8 cellular contexts compared by ENCODE assay signal in the genomic region with DNA sequence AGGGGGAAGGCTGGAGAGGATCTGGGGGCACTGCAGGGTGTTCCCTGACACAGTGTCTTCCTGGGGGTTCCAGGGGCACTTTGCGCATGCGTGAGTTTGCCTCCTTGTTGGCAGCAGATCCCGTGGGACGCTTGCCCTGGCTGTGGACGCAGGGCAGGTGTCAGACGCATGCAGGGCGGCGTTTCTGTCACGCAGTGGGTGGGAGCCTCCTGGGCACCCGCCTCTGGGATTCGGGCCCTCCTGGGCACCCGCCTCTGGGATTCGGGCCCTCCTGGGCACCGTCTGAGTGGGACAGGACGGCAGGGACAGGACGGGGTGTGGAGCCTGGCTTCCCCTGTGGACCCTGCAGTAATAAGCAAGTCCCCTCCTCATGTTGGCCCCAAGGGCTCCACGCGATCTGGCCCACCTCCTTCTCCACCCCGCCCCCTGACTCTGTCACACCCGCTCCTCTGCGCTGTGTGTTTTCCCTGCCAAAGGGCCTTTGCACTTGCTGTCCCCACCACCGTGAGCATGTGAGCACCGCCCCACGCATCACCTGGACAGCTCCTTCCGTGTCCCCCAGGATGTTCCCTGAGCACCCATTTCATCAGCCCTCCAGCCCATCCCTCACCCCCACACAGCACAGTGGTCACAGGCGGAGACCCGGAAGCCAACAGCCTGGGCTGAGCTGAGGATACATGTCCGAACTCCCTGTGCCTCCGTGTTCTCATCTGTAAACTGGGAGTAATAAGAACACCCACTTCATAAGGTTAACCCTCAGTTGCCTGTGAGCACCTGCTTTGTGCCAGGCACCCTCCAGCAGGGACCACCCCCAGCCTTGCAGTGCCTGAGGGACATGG. TPM values are rescaled to one million over a fixed set of nuclear protein-coding genes. Genes with fewer than 3 reads are reported as not detected.
DNase-seq lines count a peak whose midpoint lies in the region; ATAC-seq and TF ChIP-seq lines count a peak whose summit lies in the region.

No MANE protein-coding gene starts in this region.

- H3K9me3 ChIP-seq in CD4-positive, alpha-beta T cell (ENCODE audit: control insufficient read depth, low read length) = no peaks in the 10 kb centered on the region

- no peak for TF ChIP-seq CTCF in Calu3 (IDR thresholded peaks at IDR 0.05; ENCODE audit: unreplicated experiment)
- peak in 1 of 56 donors; percentile 11 for TF ChIP-seq CTCF in dorsolateral prefrontal cortex (IDR thresholded peaks at IDR 0.05 in 54 of 56, conservative IDR thresholded peaks at IDR 0.05 in 2 of 56; ENCODE audit: low read depth in 1 of 56, partially characterized antibody in 56 of 56)
- no peak for TF ChIP-seq CTCF in CD4-positive, alpha-beta T cell (IDR thresholded peaks at IDR 0.05)

- H3K27me3 ChIP-seq in dorsolateral prefrontal cortex = peaks cover 0 to 22% (median 0%) of the 10 kb centered on the region in 45 donors
- H3K27me3 ChIP-seq in CD4-positive, alpha-beta T cell (ENCODE audit: control insufficient read depth, insufficient read depth, low read length) = peaks cover 27% of the 10 kb centered on the region

- CTCF ChIA-PET in Calu3 (lab: Charles Lee) = no interaction called here
- CTCF ChIA-PET in CD4-positive, alpha-beta T cell (lab: Charles Lee) = no interaction called here

- peaks cover 70% of the 10 kb centered on the region for H3K27me3 Mint-ChIP-seq in Calu3 (ENCODE audit: unreplicated experiment)
- peaks cover 30% of the 10 kb centered on the region for H3K27me3 Mint-ChIP-seq in CD4-positive, alpha-beta T cell

- ATAC-seq in CD4-positive, alpha-beta T cell (ENCODE audit: poor library complexity) = no peak
- ATAC-seq in HG02884 (IDR thresholded peaks at IDR 0.05; ENCODE audit: unreplicated experiment) = no peak
- ATAC-seq in HG02852 (IDR thresholded peaks at IDR 0.05; ENCODE audit: unreplicated experiment) = no peak

- H3K27ac ChIP-seq in dorsolateral prefrontal cortex = peak overlapping the region in 56 of 59 donors; percentile 18 to 94 (median 80)
- H3K27ac ChIP-seq in CD4-positive, alpha-beta T cell (ENCODE audit: low read depth, low read length) = no peak overlapping the region

- BruUV-seq in Calu3 (replicated peaks; lab: Mats Ljungman, UMichigan) = no TSS peak

- peak overlapping the region in 57 of 59 donors; percentile 11 to 62 (median 46) for H3K4me3 ChIP-seq in dorsolateral prefrontal cortex

- H3K9me3 Mint-ChIP-seq in Calu3 (ENCODE audit: low read depth, unreplicated experiment) = no peaks in the 10 kb centered on the region
- no peaks in the 10 kb centered on the region for H3K9me3 Mint-ChIP-seq in CD4-positive, alpha-beta T cell

- POLR2A ChIA-PET in CD4-positive, alpha-beta T cell (lab: Charles Lee) = no interaction called here

- H3K4me3 Mint-ChIP-seq in Calu3 (ENCODE audit: low read depth, unreplicated experiment) = peak overlapping the region; percentile 49
- H3K4me3 Mint-ChIP-seq in CD4-positive, alpha-beta T cell = no peak overlapping the region

- DNase-seq in Calu3 (peak; percentile 56), NCI-H1930 (lab: John Stamatoyannopoulos, UW) (peak; percentile 23 to 25), dorsolateral prefrontal cortex (peak in 9 of 10 donors; percentile 41 to 83 (median 70)), pons (ENCODE audit: low spot score) (peak; percentile 9), SIG-M5 (lab: John Stamatoyannopoulos, UW) (no peak)
- no peak for DNase-seq in CD4-positive, alpha-beta T cell

- intact Hi-C loops in Calu3 (cut with micrococcal nuclease; ENCODE audit: unreplicated experiment) (loop anchor here (10.0 kb wide), 1 partner anchor 728 kb away; no protein-coding TSS in a partner anchor), dorsolateral prefrontal cortex (cut with DNase I) (loop anchor here (2.0 to 5.0 kb wide), 5 partner anchors 65 to 915 kb away; a partner anchor contains a TSS)
- intact Hi-C loops in CD4-positive, alpha-beta T cell (cut with DNase I, micrococcal nuclease) = loop anchor here (10.0 kb wide), 2 partner anchors 112 to 728 kb away; a partner anchor contains a TSS

- H3K4me1 Mint-ChIP-seq in Calu3 (ENCODE audit: low read depth, unreplicated experiment) = peaks cover 29% of the 10 kb centered on the region
- H3K4me1 Mint-ChIP-seq in CD4-positive, alpha-beta T cell (ENCODE audit: low read depth) = peaks cover 13% of the 10 kb centered on the region

- H3K27ac Mint-ChIP-seq in Calu3 (ENCODE audit: unreplicated experiment) = peak overlapping the region; percentile 34
- no peak overlapping the region for H3K27ac Mint-ChIP-seq in CD4-positive, alpha-beta T cell

- peaks cover 27% of the 10 kb centered on the region for H3K36me3 Mint-ChIP-seq in Calu3 (ENCODE audit: insufficient read depth, unreplicated experiment)
- H3K36me3 Mint-ChIP-seq in CD4-positive, alpha-beta T cell (ENCODE audit: low read depth) = no peaks in the 10 kb centered on the region

RNA-seq across cellular contexts. Expression of a gene that starts 4.4 kb away (rescaled TPM):
- 0.61 and 1.4 TPM in 2 replicates for total RNA-seq in Calu3 (2022)
- 100 to 1,000 TPM in 2 of 120 experiments, 10 to 100 TPM in 118; 25.5 to 119 (median 63.2) TPM for total RNA-seq in dorsolateral prefrontal cortex
- under 1 TPM; 0.17 to 0.27 TPM for total RNA-seq in CD4-positive, alpha-beta T cell

Comparison
In these comparisons a context has a peak if more than half of its experiments do, and no peak if none do; other contexts are left out.
1. DNase-seq: peak in Calu3 (single experiment), NCI-H1930 (2 of 2), dorsolateral prefrontal cortex (9 of 10) and pons (single experiment); none in CD4-positive, alpha-beta T cell (0 of 10) and SIG-M5 (single experiment).
2. RNA of a gene that starts 4.4 kb away (total RNA-seq): 25.5 to 119 TPM in dorsolateral prefrontal cortex; 0.61 to 1.4 TPM in Calu3 and 0.17 to 0.27 TPM in CD4-positive, alpha-beta T cell; every median in the first group is over 10 times any median in the second.